Comparison of ENCODE assay signal across 1 cellular context in genomic region chr3:20041197-20041780, GRCh38.
A peak's percentile ranks its signal among the peaks of the same experiment; 100 is the strongest.
TF ChIP-seq lines count a peak whose summit lies in the region.

No MANE protein-coding gene starts in this region.

TF ChIP-seq in K562, 482 proteins besides CTCF, POLR2A, EP300 and RAD21 (continued from another document and continues in another):
- TF ChIP-seq, protein P1, sequence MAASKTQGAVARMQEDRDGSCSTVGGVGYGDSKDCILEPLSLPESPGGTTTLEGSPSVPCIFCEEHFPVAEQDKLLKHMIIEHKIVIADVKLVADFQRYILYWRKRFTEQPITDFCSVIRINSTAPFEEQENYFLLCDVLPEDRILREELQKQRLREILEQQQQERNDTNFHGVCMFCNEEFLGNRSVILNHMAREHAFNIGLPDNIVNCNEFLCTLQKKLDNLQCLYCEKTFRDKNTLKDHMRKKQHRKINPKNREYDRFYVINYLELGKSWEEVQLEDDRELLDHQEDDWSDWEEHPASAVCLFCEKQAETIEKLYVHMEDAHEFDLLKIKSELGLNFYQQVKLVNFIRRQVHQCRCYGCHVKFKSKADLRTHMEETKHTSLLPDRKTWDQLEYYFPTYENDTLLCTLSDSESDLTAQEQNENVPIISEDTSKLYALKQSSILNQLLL (CRISPR knock-in tag; IDR thresholded peaks at IDR 0.05; ENCODE audit: borderline replicate concordance), result no peak
- TF ChIP-seq RBFOX2 (IDR thresholded peaks at IDR 0.05; ENCODE audit: low read depth, low read length) (peak; percentile 66), ZZZ3 (IDR thresholded peaks at IDR 0.05) (no peak), ZKSCAN8 (CRISPR knock-in tag; IDR thresholded peaks at IDR 0.05) (no peak), STAT5A (IDR thresholded peaks at IDR 0.05; ENCODE audit: borderline replicate concordance, low read length) (no peak), LARP7 (IDR thresholded peaks at IDR 0.05) (no peak), EGR1 (conservative IDR thresholded peaks at IDR 0.05) (no peak; the same call in 1 of the 2 replicates), ZNF785 (CRISPR knock-in tag; IDR thresholded peaks at IDR 0.05) (no peak), ZBTB43 (CRISPR knock-in tag; IDR thresholded peaks at IDR 0.05) (no peak), ESRRA (IDR thresholded peaks at IDR 0.05; ENCODE audit: borderline replicate concordance, low read depth) (no peak), SRF (CRISPR knock-in tag; IDR thresholded peaks at IDR 0.05) (peak in 1 of 2 experiments; percentile 71; a peak in 2 of 4 replicates), PRMT5 (CRISPR knock-in tag; IDR thresholded peaks at IDR 0.05) (no peak), DIDO1 (tag; IDR thresholded peaks at IDR 0.05; ENCODE audit: low read depth) (no peak), CXXC5 (CRISPR knock-in tag; IDR thresholded peaks at IDR 0.05) (peak; percentile 14), USF2 (CRISPR knock-in tag; IDR thresholded peaks at IDR 0.05) (no peak), NFXL1 (CRISPR knock-in tag; IDR thresholded peaks at IDR 0.05) (no peak), FOXJ3 (CRISPR knock-in tag; IDR thresholded peaks at IDR 0.05) (no peak), ZNF766 (CRISPR knock-in tag; conservative IDR thresholded peaks at IDR 0.05) (no peak), HOXB6 (CRISPR knock-in tag; IDR thresholded peaks at IDR 0.05; ENCODE audit: borderline replicate concordance) (no peak), PHB2 (IDR thresholded peaks at IDR 0.05; ENCODE audit: low read depth) (0 out of 2 replicates have a peak, but pooled peaks have one; percentile 11), ERF (CRISPR knock-in tag; IDR thresholded peaks at IDR 0.05) (no peak), SRSF7 (optimal IDR thresholded peaks at IDR 0.05; ENCODE audit: low read depth, low read length) (no peak), MEF2A (IDR thresholded peaks at IDR 0.05; ENCODE audit: control insufficient read depth, low read depth, low read length) (no peak), KDM4B (IDR thresholded peaks at IDR 0.05; ENCODE audit: borderline replicate concordance in 2 of 2, low read depth in 1 of 2) (peak in 1 of 2 experiments; percentile 56; a peak in 1 of 4 replicates), SMC3 (conservative IDR thresholded peaks at IDR 0.05; ENCODE audit: insufficient read depth, low read depth, low read length) (no peak), ZNF41 (CRISPR knock-in tag; conservative IDR thresholded peaks at IDR 0.05) (no peak), ZNF76 (CRISPR knock-in tag; IDR thresholded peaks at IDR 0.05; ENCODE audit: borderline replicate concordance) (no peak), BDP1 (IDR thresholded peaks at IDR 0.05; ENCODE audit: insufficient read depth, insufficient read length) (no peak), ZBTB11 (CRISPR knock-in tag; IDR thresholded peaks at IDR 0.05) (0 out of 6 replicates have a peak, but pooled peaks of 1 of the 3 experiments have one; percentile 6), NR1H2 (CRISPR knock-in tag; IDR thresholded peaks at IDR 0.05) (peak; percentile 77; the same call in 1 of the 2 replicates), FOXK2 (conservative IDR thresholded peaks at IDR 0.05 in 1 of 2, IDR thresholded peaks at IDR 0.05 in 1 of 2; ENCODE audit: low read depth in 2 of 2) (peak in 1 of 2 experiments; percentile 97), E2F1 (CRISPR knock-in tag; IDR thresholded peaks at IDR 0.05) (no peak; the same call in 1 of the 2 replicates), FOXJ2 (tag; IDR thresholded peaks at IDR 0.05) (peak; percentile 69; the same call in 1 of the 2 replicates), POLR2B (IDR thresholded peaks at IDR 0.05; ENCODE audit: low read depth, partially characterized antibody) (no peak), SNIP1 (IDR thresholded peaks at IDR 0.05; ENCODE audit: low read depth) (no peak), NCOA4 (IDR thresholded peaks at IDR 0.05; ENCODE audit: partially characterized antibody) (no peak), CC2D1A (IDR thresholded peaks at IDR 0.05) (no peak; the same call in 1 of the 2 replicates), IFI16 (CRISPR knock-in tag; IDR thresholded peaks at IDR 0.05) (no peak), FIP1L1 (IDR thresholded peaks at IDR 0.05; ENCODE audit: low read depth, low read length, poor library complexity, severe bottlenecking) (peak; percentile 34), U2AF1 (optimal IDR thresholded peaks at IDR 0.05; ENCODE audit: low read depth, low read length) (no peak), NFIC (IDR thresholded peaks at IDR 0.05) (peak; percentile 89), SNRNP70 (optimal IDR thresholded peaks at IDR 0.05; ENCODE audit: low read depth, low read length) (no peak), MBD2 (IDR thresholded peaks at IDR 0.05; ENCODE audit: borderline replicate concordance, low read depth) (no peak), HSF4 (CRISPR knock-in tag; IDR thresholded peaks at IDR 0.05; ENCODE audit: borderline replicate concordance) (no peak), TOE1 (IDR thresholded peaks at IDR 0.05; ENCODE audit: borderline replicate concordance) (0 out of 2 replicates have a peak, but pooled peaks have one; percentile 2), TOE1 (CRISPR knock-in tag; IDR thresholded peaks at IDR 0.05; ENCODE audit: borderline replicate concordance, low read depth) (no peak), SIN3A (IDR thresholded peaks at IDR 0.05; ENCODE audit: borderline replicate concordance in 2 of 2, control insufficient read depth in 1 of 2, low read depth in 2 of 2, low read length in 2 of 2) (peak; percentile 99 to 100), CSDE1 (IDR thresholded peaks at IDR 0.05) (no peak), ZNF3 (CRISPR knock-in tag; IDR thresholded peaks at IDR 0.05) (no peak), FOXK1 (CRISPR knock-in tag; IDR thresholded peaks at IDR 0.05; ENCODE audit: borderline replicate concordance) (no peak), ZNF449 (CRISPR knock-in tag; IDR thresholded peaks at IDR 0.05) (no peak), PCBP1 (IDR thresholded peaks at IDR 0.05; ENCODE audit: low read depth, low read length, poor library complexity, severe bottlenecking) (no peak), PHTF2 (CRISPR knock-in tag; IDR thresholded peaks at IDR 0.05) (no peak)
- TF ChIP-seq, protein P2, sequence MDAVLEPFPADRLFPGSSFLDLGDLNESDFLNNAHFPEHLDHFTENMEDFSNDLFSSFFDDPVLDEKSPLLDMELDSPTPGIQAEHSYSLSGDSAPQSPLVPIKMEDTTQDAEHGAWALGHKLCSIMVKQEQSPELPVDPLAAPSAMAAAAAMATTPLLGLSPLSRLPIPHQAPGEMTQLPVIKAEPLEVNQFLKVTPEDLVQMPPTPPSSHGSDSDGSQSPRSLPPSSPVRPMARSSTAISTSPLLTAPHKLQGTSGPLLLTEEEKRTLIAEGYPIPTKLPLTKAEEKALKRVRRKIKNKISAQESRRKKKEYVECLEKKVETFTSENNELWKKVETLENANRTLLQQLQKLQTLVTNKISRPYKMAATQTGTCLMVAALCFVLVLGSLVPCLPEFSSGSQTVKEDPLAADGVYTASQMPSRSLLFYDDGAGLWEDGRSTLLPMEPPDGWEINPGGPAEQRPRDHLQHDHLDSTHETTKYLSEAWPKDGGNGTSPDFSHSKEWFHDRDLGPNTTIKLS (IDR thresholded peaks at IDR 0.05; ENCODE audit: borderline replicate concordance, low read depth), result no peak
- TF ChIP-seq, protein P3, sequence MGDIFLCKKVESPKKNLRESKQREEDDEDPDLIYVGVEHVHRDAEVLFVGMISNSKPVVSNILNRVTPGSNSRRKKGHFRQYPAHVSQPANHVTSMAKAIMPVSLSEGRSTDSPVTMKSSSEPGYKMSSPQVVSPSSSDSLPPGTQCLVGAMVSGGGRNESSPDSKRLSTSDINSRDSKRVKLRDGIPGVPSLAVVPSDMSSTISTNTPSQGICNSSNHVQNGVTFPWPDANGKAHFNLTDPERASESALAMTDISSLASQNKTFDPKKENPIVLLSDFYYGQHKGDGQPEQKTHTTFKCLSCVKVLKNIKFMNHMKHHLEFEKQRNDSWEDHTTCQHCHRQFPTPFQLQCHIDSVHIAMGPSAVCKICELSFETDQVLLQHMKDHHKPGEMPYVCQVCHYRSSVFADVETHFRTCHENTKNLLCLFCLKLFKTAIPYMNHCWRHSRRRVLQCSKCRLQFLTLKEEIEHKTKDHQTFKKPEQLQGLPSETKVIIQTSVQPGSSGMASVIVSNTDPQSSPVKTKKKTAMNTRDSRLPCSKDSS (IDR thresholded peaks at IDR 0.05; ENCODE audit: low read depth, partially characterized antibody), result no peak
- TF ChIP-seq, protein P4, sequence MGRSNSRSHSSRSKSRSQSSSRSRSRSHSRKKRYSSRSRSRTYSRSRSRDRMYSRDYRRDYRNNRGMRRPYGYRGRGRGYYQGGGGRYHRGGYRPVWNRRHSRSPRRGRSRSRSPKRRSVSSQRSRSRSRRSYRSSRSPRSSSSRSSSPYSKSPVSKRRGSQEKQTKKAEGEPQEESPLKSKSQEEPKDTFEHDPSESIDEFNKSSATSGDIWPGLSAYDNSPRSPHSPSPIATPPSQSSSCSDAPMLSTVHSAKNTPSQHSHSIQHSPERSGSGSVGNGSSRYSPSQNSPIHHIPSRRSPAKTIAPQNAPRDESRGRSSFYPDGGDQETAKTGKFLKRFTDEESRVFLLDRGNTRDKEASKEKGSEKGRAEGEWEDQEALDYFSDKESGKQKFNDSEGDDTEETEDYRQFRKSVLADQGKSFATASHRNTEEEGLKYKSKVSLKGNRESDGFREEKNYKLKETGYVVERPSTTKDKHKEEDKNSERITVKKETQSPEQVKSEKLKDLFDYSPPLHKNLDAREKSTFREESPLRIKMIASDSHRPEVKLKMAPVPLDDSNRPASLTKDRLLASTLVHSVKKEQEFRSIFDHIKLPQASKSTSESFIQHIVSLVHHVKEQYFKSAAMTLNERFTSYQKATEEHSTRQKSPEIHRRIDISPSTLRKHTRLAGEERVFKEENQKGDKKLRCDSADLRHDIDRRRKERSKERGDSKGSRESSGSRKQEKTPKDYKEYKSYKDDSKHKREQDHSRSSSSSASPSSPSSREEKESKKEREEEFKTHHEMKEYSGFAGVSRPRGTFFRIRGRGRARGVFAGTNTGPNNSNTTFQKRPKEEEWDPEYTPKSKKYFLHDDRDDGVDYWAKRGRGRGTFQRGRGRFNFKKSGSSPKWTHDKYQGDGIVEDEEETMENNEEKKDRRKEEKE (IDR thresholded peaks at IDR 0.05; ENCODE audit: borderline replicate concordance in 1 of 2, control insufficient read depth in 1 of 2, low read depth in 2 of 2, low read length in 1 of 2), result no peak
